In the genomic region with DNA sequence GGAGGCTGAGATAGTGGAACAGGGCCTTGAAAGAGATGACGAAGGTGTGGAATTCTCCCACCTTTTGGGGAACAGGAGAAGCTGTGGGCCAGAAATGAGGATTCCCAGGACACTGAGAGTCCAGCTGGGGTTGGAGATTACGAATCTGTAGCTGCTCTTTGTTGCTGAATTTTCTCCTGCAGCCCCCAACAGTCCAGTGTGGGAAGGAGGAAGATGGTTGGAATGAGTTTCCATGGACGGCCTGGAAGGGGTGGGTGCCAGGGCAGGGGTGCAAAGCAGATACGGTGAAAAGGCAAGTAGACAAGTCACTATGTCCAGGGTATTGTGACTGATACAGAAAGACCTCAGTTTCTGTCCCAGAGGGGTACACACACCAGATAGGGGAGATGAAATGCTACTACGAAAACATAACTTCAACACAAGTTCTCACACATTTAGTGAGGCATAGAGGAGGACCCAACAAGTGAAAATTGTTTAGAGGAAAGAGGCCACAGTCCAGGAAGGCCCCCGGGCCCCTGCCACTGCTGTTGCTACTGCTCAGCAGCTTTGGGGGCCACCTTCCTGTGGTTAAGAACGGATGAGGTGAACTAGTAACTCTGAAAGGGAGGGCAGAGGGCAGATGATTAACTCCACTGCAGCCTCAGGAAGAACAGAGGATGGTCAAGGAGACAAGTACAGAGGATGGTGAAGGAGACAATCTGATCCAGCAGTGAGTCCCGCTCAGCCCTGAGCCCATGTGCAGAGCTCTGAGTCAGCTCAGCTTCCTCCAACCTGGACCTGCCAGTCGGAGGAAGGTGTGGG, we compare ENCODE assay signal across 13 cellular contexts. TPM values are rescaled to one million over a fixed set of nuclear protein-coding genes. Genes with fewer than 3 reads are reported as not detected.
DNase-seq lines count a peak whose midpoint lies in the region; ATAC-seq and TF ChIP-seq lines count a peak whose summit lies in the region.
"Had no signal": no experiment of that assay in that cellular context is flagged by ENCODE, and none has a peak within 500 bp of the region (broad histone marks: within the 10 kb centered on the region; RNA-seq: fewer than 3 reads in every experiment).

No MANE protein-coding gene starts in this region.

- H4K12ac ChIP-seq in trophoblast cell (ENCODE audit: low read depth, low read length): no peak overlapping the region

- TF ChIP-seq POLR2A in GM18951 (IDR thresholded peaks at IDR 0.05; ENCODE audit: extremely low read depth, insufficient read depth, insufficient read length) (peak; percentile 40), IMR-90 (IDR thresholded peaks at IDR 0.05; ENCODE audit: low read depth, low read length) (no peak)

- H4K20me1 ChIP-seq in IMR-90 (ENCODE audit: insufficient read depth, low read length): no peaks in the 10 kb centered on the region

- H3K4me2 ChIP-seq in IMR-90 (ENCODE audit: low read depth, low read length): no peak overlapping the region
- H3K4me2 ChIP-seq in trophoblast cell (ENCODE audit: low read length): no peak overlapping the region

- H2AFZ ChIP-seq in IMR-90 (replicated peaks; ENCODE audit: low read length, poor library complexity) (peak overlapping the region; percentile 24), trophoblast cell (ENCODE audit: insufficient read depth, low read length, poor library complexity) (no peak overlapping the region)

- H3K9ac ChIP-seq in IMR-90 (ENCODE audit: low read depth, low read length) (no peak overlapping the region), trophoblast cell (ENCODE audit: low read length) (no peak overlapping the region)

- H2BK12ac ChIP-seq in trophoblast cell (ENCODE audit: low read length): no peak overlapping the region

- H3K4ac ChIP-seq in IMR-90 (ENCODE audit: low read depth, low read length) (no peak overlapping the region), trophoblast cell (ENCODE audit: low read depth, low read length) (no peak overlapping the region)

- POLR2A ChIA-PET in IMR-90 (lab: Charles Lee; ENCODE audit: unreplicated experiment): no interaction called here

- in situ Hi-C loops in GM18951 (cut with MboI; ENCODE audit: low sequenced_read_pairs, unreplicated experiment): no loop called here
- in situ Hi-C loops in IMR-90 (cut with MboI; ENCODE audit: low sequenced_read_pairs): no loop called here

- dilution Hi-C loops in IMR-90 (cut with HindIII; ENCODE audit: low sequenced_read_pairs, unreplicated experiment): no loop called here

- H3K79me2 ChIP-seq in trophoblast cell (ENCODE audit: control insufficient read depth, insufficient read depth, low read length, poor library complexity): no peaks in the 10 kb centered on the region

- H3K4me3 ChIP-seq in IMR-90 (ENCODE audit: insufficient read depth, low read depth, low read length) (no peak overlapping the region), trophoblast cell (ENCODE audit: low read depth, low read length) (peak overlapping the region; percentile 34), H7 (ENCODE audit: insufficient read depth, low read depth, low read length) (no peak overlapping the region)
- H3K4me3 ChIP-seq: SJSA1, tibial artery had no signal

- H3K14ac ChIP-seq in IMR-90 (replicated peaks; ENCODE audit: low read depth, low read length) (no peak overlapping the region), trophoblast cell (ENCODE audit: low read length) (no peak overlapping the region)

- no peaks in the 10 kb centered on the region for H3K9me3 ChIP-seq in IMR-90 (ENCODE audit: control insufficient read depth, insufficient read depth, low read length)
- H3K9me3 ChIP-seq in trophoblast cell (ENCODE audit: insufficient read depth, low read depth, low read length): peaks cover 3% of the 10 kb centered on the region
- H3K9me3 ChIP-seq: SJSA1, tibial artery had no signal

- H3K36me3 ChIP-seq in IMR-90 (ENCODE audit: control insufficient read depth, insufficient read depth, low read length): no peaks in the 10 kb centered on the region
- H3K36me3 ChIP-seq in trophoblast cell (ENCODE audit: control insufficient read depth in 1 of 2, insufficient read depth in 2 of 2, low read length in 2 of 2): no peaks in the 10 kb centered on the region
- no peaks in the 10 kb centered on the region for H3K36me3 ChIP-seq in H7 (replicated peaks; ENCODE audit: control insufficient read depth, insufficient read depth, low read length)
- H3K36me3 ChIP-seq: SJSA1, tibial artery had no signal

- no peak overlapping the region for H2BK120ac ChIP-seq in IMR-90 (ENCODE audit: low read depth, low read length)
- H2BK120ac ChIP-seq in trophoblast cell (ENCODE audit: insufficient read depth, low read length, poor library complexity): no peak overlapping the region

- no peaks in the 10 kb centered on the region for H3K27me3 ChIP-seq in IMR-90 (ENCODE audit: control insufficient read depth, insufficient read depth, low read length)
- H3K27me3 ChIP-seq in trophoblast cell (ENCODE audit: insufficient read depth, low read length): no peaks in the 10 kb centered on the region
- no peaks in the 10 kb centered on the region for H3K27me3 ChIP-seq in H7 (ENCODE audit: control insufficient read depth, insufficient read depth, low read length)
- H3K27me3 ChIP-seq: SJSA1, tibial artery had no signal

- intact Hi-C loops in IMR-90 (cut with micrococcal nuclease): no loop called here

- no peak overlapping the region for H4K5ac ChIP-seq in IMR-90 (ENCODE audit: low read depth, low read length)

- no peak for DNase-seq in IMR-90
- DNase-seq in trophoblast cell: no peak
- no peak for DNase-seq in HPDE6-E6E7 (ENCODE audit: extremely low spot score)
- DNase-seq in midbrain (lab: John Stamatoyannopoulos, UW): no peak
- DNase-seq in H7: no peak
- DNase-seq: NCI-H1436, tibial artery had no signal

- TF ChIP-seq RAD21 in IMR-90 (IDR thresholded peaks at IDR 0.05; ENCODE audit: low read length): no peak

- H2BK15ac ChIP-seq in IMR-90 (ENCODE audit: low read depth, low read length): no peak overlapping the region

- H3K18ac ChIP-seq in IMR-90 (ENCODE audit: low read depth, low read length): no peak overlapping the region
- H3K18ac ChIP-seq in trophoblast cell (ENCODE audit: low read length): no peak overlapping the region

- peak; percentile 89 for ATAC-seq in GM21825 (IDR thresholded peaks at IDR 0.05; ENCODE audit: unreplicated experiment)
- ATAC-seq in IMR-90 (ENCODE audit: low read depth): no peak
- no peak for ATAC-seq in HG02588 (IDR thresholded peaks at IDR 0.05; ENCODE audit: unreplicated experiment)

- no peak overlapping the region for H4K8ac ChIP-seq in IMR-90 (ENCODE audit: low read depth in 2 of 2, low read length in 2 of 2)
- H4K8ac ChIP-seq in trophoblast cell (ENCODE audit: low read depth, low read length): no peak overlapping the region

- H3K27ac ChIP-seq in IMR-90 (ENCODE audit: insufficient read depth, low read length) (no peak overlapping the region), trophoblast cell (ENCODE audit: low read depth, low read length) (no peak overlapping the region)
- H3K27ac ChIP-seq: SJSA1, tibial artery had no signal

- no peak overlapping the region for H3K23ac ChIP-seq in IMR-90 (ENCODE audit: low read depth, low read length)
- H3K23ac ChIP-seq in trophoblast cell (ENCODE audit: low read length): no peak overlapping the region

- H2AK5ac ChIP-seq in IMR-90 (ENCODE audit: low read depth, low read length): no peak overlapping the region
- no peak overlapping the region for H2AK5ac ChIP-seq in trophoblast cell (ENCODE audit: low read length)

- H3K4me1 ChIP-seq in IMR-90 (ENCODE audit: control insufficient read depth, insufficient read depth, low read length) (no peaks in the 10 kb centered on the region), trophoblast cell (ENCODE audit: control insufficient read depth in 1 of 2, insufficient read depth in 2 of 2, low read length in 2 of 2) (no peaks in the 10 kb centered on the region)
- H3K4me1 ChIP-seq: SJSA1, tibial artery had no signal

- H2BK20ac ChIP-seq in IMR-90 (ENCODE audit: low read depth, low read length): no peak overlapping the region

- no CpG with 5 or more reads among the region's 9 CpGs for WGBS in IMR-90 (ENCODE audit: extremely low coverage in 2 of 2, insufficient read length in 1 of 2), 2 experiments
- no CpG with 5 or more reads among the region's 9 CpGs for WGBS in trophoblast cell (ENCODE audit: extremely low coverage, insufficient coverage, insufficient read length)

- no peak overlapping the region for H3K56ac ChIP-seq in IMR-90 (ENCODE audit: extremely low read depth, insufficient read depth, low read length)

- H4K91ac ChIP-seq in IMR-90 (ENCODE audit: insufficient read depth, low read depth, low read length) (no peak overlapping the region), trophoblast cell (ENCODE audit: low read depth, low read length) (no peak overlapping the region)

- no peak overlapping the region for H2AK9ac ChIP-seq in IMR-90 (replicated peaks; ENCODE audit: low read depth, low read length, poor library complexity)

- TF ChIP-seq CTCF in IMR-90 (conservative IDR thresholded peaks at IDR 0.05; ENCODE audit: low read depth, low read length): no peak

- BruUV-seq in IMR-90 (replicated peaks; lab: Mats Ljungman, UMichigan): no TSS peak

- H3K79me1 ChIP-seq in IMR-90 (ENCODE audit: low read depth in 1 of 2, low read length in 2 of 2) (no peaks in the 10 kb centered on the region), trophoblast cell (ENCODE audit: low read length) (no peaks in the 10 kb centered on the region)

- CTCF ChIA-PET in IMR-90 (lab: Yijun Ruan, JAX): no interaction called here

- H2BK5ac ChIP-seq in IMR-90 (ENCODE audit: low read depth, low read length, poor library complexity, severe bottlenecking) (no peak overlapping the region), trophoblast cell (ENCODE audit: low read depth, low read length, poor library complexity) (no peak overlapping the region)

- no peaks in the 10 kb centered on the region for H3K9me1 ChIP-seq in IMR-90 (ENCODE audit: insufficient read depth, low read length)

RNA-seq across cellular contexts. Expression of a gene that starts 7.3 kb away (rescaled TPM):
- total RNA-seq in IMR-90 (2012; rRNA removed): not detected in 2 replicates
- not detected in 2 replicates for polyA plus RNA-seq in IMR-90 (2012; rRNA removed)
- not detected in 2 replicates for polyA plus RNA-seq in IMR-90 (2012; cell fraction: cytosol; rRNA removed)
- polyA plus RNA-seq in IMR-90 (2012; cell fraction: nucleus; rRNA removed; ENCODE audit: low replicate concordance): not detected in 2 replicates
- polyA plus RNA-seq in trophoblast cell (2013): 0.01 and 0.07 TPM in 2 replicates
- total RNA-seq in H7 (2014; rRNA removed; shearing (Covaris generic)): not detected in 2 replicates
- total RNA-seq: G401, glomerular endothelial cell, SJSA1 had no signal

RNA-seq across cellular contexts. Expression of a gene that starts 29.6 kb away (rescaled TPM):
- not detected in 2 replicates for total RNA-seq in IMR-90 (2012; rRNA removed)
- not detected in 2 replicates for polyA plus RNA-seq in IMR-90 (2012; rRNA removed)
- not detected in 2 replicates for polyA plus RNA-seq in IMR-90 (2012; cell fraction: cytosol; rRNA removed)
- polyA plus RNA-seq in IMR-90 (2012; cell fraction: nucleus; rRNA removed; ENCODE audit: low replicate concordance): not detected in 2 replicates
- 0.04 and 0.08 TPM in 2 replicates for polyA plus RNA-seq in trophoblast cell (2013)
- not detected in 2 replicates for total RNA-seq in H7 (2014; rRNA removed; shearing (Covaris generic))
- total RNA-seq: G401, glomerular endothelial cell, SJSA1 had no signal

RNA-seq across cellular contexts. Expression of a gene that starts 59.4 kb away (rescaled TPM):
- not detected in 2 replicates for total RNA-seq in IMR-90 (2012; rRNA removed)
- polyA plus RNA-seq in IMR-90 (2012; rRNA removed): not detected in 2 replicates
- polyA plus RNA-seq in IMR-90 (2012; cell fraction: cytosol; rRNA removed): not detected in 2 replicates
- not detected in 2 replicates for polyA plus RNA-seq in IMR-90 (2012; cell fraction: nucleus; rRNA removed; ENCODE audit: low replicate concordance)
- 0.22 and 0.26 TPM in 2 replicates for polyA plus RNA-seq in trophoblast cell (2013)
- 0.24 TPM in 1 of 2 replicates, not detected in the other for total RNA-seq in H7 (2014; rRNA removed; shearing (Covaris generic))
- total RNA-seq: G401, glomerular endothelial cell, SJSA1 had no signal
